Comparison of ENCODE assay signal across 20 cellular contexts in the genomic region with DNA sequence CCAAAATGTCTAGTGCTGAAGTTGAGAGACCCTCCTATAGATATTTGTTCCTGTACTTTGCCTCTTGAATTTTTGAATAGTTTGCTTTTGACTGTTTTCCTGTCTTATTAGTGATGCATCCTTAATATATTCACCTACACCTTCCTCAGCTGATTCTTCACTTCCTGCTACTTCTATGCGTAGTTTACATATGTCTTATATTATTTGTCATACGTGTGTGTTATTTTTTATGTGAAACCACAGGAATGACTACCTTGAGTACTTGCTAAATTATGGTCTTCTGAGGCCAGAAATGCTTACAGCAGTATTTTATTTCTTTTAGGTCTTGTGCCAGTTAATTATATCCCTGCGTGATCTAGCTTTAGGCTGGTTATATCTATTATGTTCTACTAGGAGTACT. TPM values are rescaled to one million over a fixed set of nuclear protein-coding genes. Genes with fewer than 3 reads are reported as not detected.
DNase-seq lines count a peak whose midpoint lies in the region; ATAC-seq and TF ChIP-seq lines count a peak whose summit lies in the region.
"Had no signal": no experiment of that assay in that cellular context is flagged by ENCODE, and none has a peak within 500 bp of the region (broad histone marks: within the 10 kb centered on the region; RNA-seq: fewer than 3 reads in every experiment).

No MANE protein-coding gene starts in this region.

- TF ChIP-seq CTCF in mammary epithelial cell (conservative IDR thresholded peaks at IDR 0.05 in 1 of 2, IDR thresholded peaks at IDR 0.05 in 1 of 2; ENCODE audit: extremely low read depth in 1 of 2, insufficient read depth in 1 of 2, low read depth in 1 of 2, low read length in 2 of 2) (no peak), MCF 10A (IDR thresholded peaks at IDR 0.05; ENCODE audit: unreplicated experiment) (no peak), epithelial cell of esophagus (IDR thresholded peaks at IDR 0.05; ENCODE audit: insufficient read depth, low read depth, low read length, missing control alignments) (no peak)

- in situ Hi-C loops in mammary epithelial cell (cut with MboI; ENCODE audit: low sequenced_read_pairs in 2 of 2): no loop called here

- no peak overlapping the region for H3K4me2 ChIP-seq in mammary epithelial cell (ENCODE audit: insufficient read depth, low read depth, low read length)
- H3K4me2 ChIP-seq: PC-9 had no signal

- POLR2A ChIA-PET in MCF 10A (lab: Yijun Ruan, JAX): interaction anchor here (0.5 to 0.6 kb wide), 2 partner anchors 8 to 461 kb away, joined by 3 read pairs; no protein-coding TSS in a partner anchor

- H4K20me1 ChIP-seq in mammary epithelial cell (ENCODE audit: insufficient read depth, low read length): no peaks in the 10 kb centered on the region

- no peak overlapping the region for H3K9ac ChIP-seq in mammary epithelial cell (ENCODE audit: insufficient read depth, low read length)
- no peak overlapping the region for H3K9ac ChIP-seq in SK-N-MC (ENCODE audit: insufficient read length)

- WGBS in mammary epithelial cell (ENCODE audit: low coverage, missing lambda C conversion rate): 47% methylated on average over 3 of the region's 3 CpGs

- CTCF ChIA-PET in mammary epithelial cell (lab: Charles Lee; ENCODE audit: low non-redundant PET): no interaction called here
- CTCF ChIA-PET in MCF 10A (lab: Yijun Ruan, JAX): interaction anchor here (0.6 to 1.8 kb wide), 9 partner anchors 11 to 1032 kb away, joined by 3 to 4 read pairs (median 3); no protein-coding TSS in a partner anchor

- DNase-seq in mammary epithelial cell (peak; percentile 56), MCF 10A (ENCODE audit: unreplicated experiment) (no peak), SK-N-MC (ENCODE audit: low read depth, low spot score) (no peak), epithelial cell of esophagus (ENCODE audit: low read depth) (peak; percentile 67), SK-N-DZ (ENCODE audit: low spot score) (no peak), T1000 (lab: John Stamatoyannopoulos, UW) (no peak)
- DNase-seq: 8988T, DMS79 treated with DMSO at 0.1 percent for 48 hours, KG1, NCI-H1417, NCI-H187, NCI-H2107, NCI-H226, NCI-H524, PC-9, SJCRH30 had no signal

- ATAC-seq in HG02870 (IDR thresholded peaks at IDR 0.05; ENCODE audit: unreplicated experiment) (no peak), GM21737 (IDR thresholded peaks at IDR 0.05; ENCODE audit: unreplicated experiment) (no peak)

- no peak overlapping the region for H3K4me3 Mint-ChIP-seq in MCF 10A (ENCODE audit: unreplicated experiment)
- H3K4me3 Mint-ChIP-seq: CD14-positive monocyte had no signal

- H3K4me1 Mint-ChIP-seq in MCF 10A (ENCODE audit: insufficient read depth, unreplicated experiment): peaks cover 14% of the 10 kb centered on the region

- H3K27ac Mint-ChIP-seq in MCF 10A (ENCODE audit: low read depth, unreplicated experiment): no peak overlapping the region
- H3K27ac Mint-ChIP-seq: CD14-positive monocyte had no signal

- H3K36me3 Mint-ChIP-seq in MCF 10A (ENCODE audit: insufficient read depth, unreplicated experiment): peaks cover 42% of the 10 kb centered on the region

- BruUV-seq in mammary epithelial cell (replicated peaks; lab: Mats Ljungman, UMichigan): no TSS peak
- BruUV-seq in MCF 10A (replicated peaks; lab: Mats Ljungman, UMichigan): no TSS peak

- no peaks in the 10 kb centered on the region for H3K9me3 Mint-ChIP-seq in MCF 10A (ENCODE audit: unreplicated experiment)
- H3K9me3 Mint-ChIP-seq: CD14-positive monocyte had no signal

- no peaks in the 10 kb centered on the region for H3K27me3 ChIP-seq in mammary epithelial cell (ENCODE audit: insufficient read depth, low read length)
- H3K27me3 ChIP-seq: SJCRH30 had no signal

- H3K79me2 ChIP-seq in mammary epithelial cell (ENCODE audit: insufficient read depth, low read length): peaks cover 96% of the 10 kb centered on the region

- H2AFZ ChIP-seq in mammary epithelial cell (ENCODE audit: low read depth, low read length): no peak overlapping the region
- H2AFZ ChIP-seq: PC-9 had no signal

- peaks cover 13% of the 10 kb centered on the region for H3K36me3 ChIP-seq in mammary epithelial cell (ENCODE audit: insufficient read depth, low read length)
- H3K36me3 ChIP-seq in SK-N-MC (ENCODE audit: insufficient read depth, low read length): peaks cover 20% of the 10 kb centered on the region

- dilution Hi-C loops in mammary epithelial cell (cut with HindIII; ENCODE audit: low sequenced_read_pairs): no loop called here

- no peaks in the 10 kb centered on the region for H3K4me1 ChIP-seq in mammary epithelial cell (ENCODE audit: insufficient read depth, low read length)

- H3K27ac ChIP-seq in mammary epithelial cell (ENCODE audit: insufficient read depth, low read depth, low read length): no peak overlapping the region
- peak overlapping the region; percentile 75 for H3K27ac ChIP-seq in SK-N-MC
- H3K27ac ChIP-seq: PC-9, RWPE1, SJCRH30 had no signal

- H3K9me3 ChIP-seq in mammary epithelial cell (replicated peaks; ENCODE audit: insufficient read depth, low read length) (no peaks in the 10 kb centered on the region), SK-N-MC (ENCODE audit: low read depth, low read length) (no peaks in the 10 kb centered on the region)
- H3K9me3 ChIP-seq: SJCRH30 had no signal

- H3K4me3 ChIP-seq in mammary epithelial cell (replicated peaks in 1 of 3; ENCODE audit: insufficient read depth in 1 of 3, low read depth in 2 of 3, low read length in 3 of 3) (no peak overlapping the region), SK-N-MC (peak overlapping the region; percentile 2; the same call in 1 of the 2 replicates), epithelial cell of esophagus (ENCODE audit: low read length) (no peak overlapping the region)
- H3K4me3 ChIP-seq: PC-9, SJCRH30 had no signal

- no peaks in the 10 kb centered on the region for H3K27me3 Mint-ChIP-seq in MCF 10A (ENCODE audit: insufficient read depth, unreplicated experiment)

- intact Hi-C loops in mammary epithelial cell (cut with micrococcal nuclease) (no loop called here), MCF 10A (cut with micrococcal nuclease) (no loop called here)

RNA-seq across cellular contexts. Expression of gene UBE2E3, which starts 9.9 kb away (rescaled TPM):
- total RNA-seq in mammary epithelial cell (10 to 100 TPM; 65.0 to 86.3 TPM), MCF 10A (2022) (69.0 and 69.3 TPM in 2 replicates)
- polyA plus RNA-seq in mammary epithelial cell: 97.5 TPM
- 60.2 TPM for polyA minus RNA-seq in mammary epithelial cell
- 501 and 541 TPM in 2 replicates for polyA plus RNA-seq in SK-N-DZ (2014; cell fraction: cytosol; rRNA removed)
- polyA plus RNA-seq in SK-N-DZ (2014; cell fraction: nucleus; rRNA removed): 286 and 369 TPM in 2 replicates

Comparison
In these comparisons a context has a peak if more than half of its experiments do, and no peak if none do; other contexts are left out.
1. DNase-seq: peak in mammary epithelial cell (single experiment) and epithelial cell of esophagus (single experiment); none in MCF 10A (single experiment), SK-N-MC (single experiment), SK-N-DZ (single experiment) and T1000 (single experiment).